Comparison of ENCODE assay signal across 8 cellular contexts in genomic region chr13:39765801-39766463, GRCh38.
DNase-seq lines count a peak whose midpoint lies in the region; ATAC-seq and TF ChIP-seq lines count a peak whose summit lies in the region.

No MANE protein-coding gene starts in this region.

- no peak overlapping the region for H3K27ac ChIP-seq in OCI-LY3 (ENCODE audit: low read length)

- peaks cover 9% of the 10 kb centered on the region for H3K4me1 ChIP-seq in OCI-LY3 (ENCODE audit: low read length)

- intact Hi-C loops in Right ventricle myocardium superior (cut with DNase I) = no loop called here
- intact Hi-C loops in cardiac septum (cut with DNase I) = no loop called here

- H3K9ac ChIP-seq in OCI-LY3 (ENCODE audit: low read length) = no peak overlapping the region

- H3K27me3 ChIP-seq in OCI-LY3 (ENCODE audit: low read depth, low read length) = no peaks in the 10 kb centered on the region

- no peak overlapping the region for H2AFZ ChIP-seq in OCI-LY3 (ENCODE audit: low read depth, low read length)

- H3K36me3 ChIP-seq in OCI-LY3 (replicated peaks; ENCODE audit: low read depth, low read length) = no peaks in the 10 kb centered on the region

- H4K20me1 ChIP-seq in OCI-LY3 (ENCODE audit: insufficient read depth, low read length) = no peaks in the 10 kb centered on the region

- DNase-seq in Right ventricle myocardium superior (peak; percentile 61), cardiac septum (ENCODE audit: low spot score) (no peak), choroid plexus epithelial cell (ENCODE audit: low read depth) (peak; percentile 31), middle frontal gyrus (ENCODE audit: extremely low spot score, low spot score) (peak; percentile 42), NCI-H526 treated with DMSO at 0.1 percent for 48 hours (lab: John Stamatoyannopoulos, UW) (no peak)

- peak; percentile 44 for TF ChIP-seq CTCF in OCI-LY3 (IDR thresholded peaks at IDR 0.05; ENCODE audit: low read depth, low read length)
- peak; percentile 19 for TF ChIP-seq CTCF in choroid plexus epithelial cell (conservative IDR thresholded peaks at IDR 0.05; ENCODE audit: low read depth, low read length)

- no peak overlapping the region for H3K4me2 ChIP-seq in OCI-LY3 (ENCODE audit: low read length)

- peak; percentile 94 for ATAC-seq in Right ventricle myocardium superior (ENCODE audit: poor library complexity)
- no peak for ATAC-seq in GM21529 (IDR thresholded peaks at IDR 0.05; ENCODE audit: unreplicated experiment)
- no peak for ATAC-seq in GM21381 (IDR thresholded peaks at IDR 0.05; ENCODE audit: unreplicated experiment)

- no peaks in the 10 kb centered on the region for H3K9me3 ChIP-seq in OCI-LY3 (ENCODE audit: insufficient read depth, low read length)

- H3K4me3 ChIP-seq in OCI-LY3 (ENCODE audit: low read length) (no peak overlapping the region), choroid plexus epithelial cell (ENCODE audit: low read depth, low read length) (no peak overlapping the region)

- no peaks in the 10 kb centered on the region for H3K79me2 ChIP-seq in OCI-LY3 (ENCODE audit: low read length)

Comparison
In these comparisons a context has a peak if more than half of its experiments do, and no peak if none do; other contexts are left out.
1. DNase-seq: peak in Right ventricle myocardium superior (single experiment), choroid plexus epithelial cell (single experiment) and middle frontal gyrus (single experiment); none in cardiac septum (single experiment) and NCI-H526 treated with DMSO at 0.1 percent for 48 hours (single experiment).